Comparison of ENCODE assay signal across 23 cellular contexts in the genomic region with DNA sequence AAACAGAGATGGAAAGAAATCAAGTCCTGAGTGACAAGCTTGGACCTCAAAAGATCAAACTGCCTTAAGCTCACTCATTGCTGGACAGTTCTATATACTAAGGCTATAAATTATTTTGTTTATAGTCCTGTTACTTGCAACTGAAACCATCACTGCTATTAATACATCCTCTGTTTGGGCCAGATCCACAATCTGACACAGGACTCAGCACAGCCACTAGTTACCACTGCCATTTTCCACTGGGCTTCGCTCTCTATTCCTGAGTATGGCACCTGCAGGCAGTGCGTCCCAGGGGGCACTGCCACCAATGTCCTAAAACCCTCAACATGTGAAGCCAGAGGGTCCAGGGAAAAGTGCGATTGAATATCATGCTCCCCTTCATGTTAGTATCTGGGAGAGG. TPM values are rescaled to one million over a fixed set of nuclear protein-coding genes. Genes with fewer than 3 reads are reported as not detected.
DNase-seq lines count a peak whose midpoint lies in the region; TF ChIP-seq lines count a peak whose summit lies in the region.
"Had no signal": no experiment of that assay in that cellular context is flagged by ENCODE, and none has a peak within 500 bp of the region (broad histone marks: within the 10 kb centered on the region; RNA-seq: fewer than 3 reads in every experiment).

No MANE protein-coding gene starts in this region.

- H3K4me1 Mint-ChIP-seq in endodermal cell: no peaks in the 10 kb centered on the region

- H3K4me1 ChIP-seq in endodermal cell (ENCODE audit: control insufficient read depth, insufficient read depth, low read length) (no peaks in the 10 kb centered on the region), prostate gland (replicated peaks) (no peaks in the 10 kb centered on the region)

- no peak for TF ChIP-seq RAD21 in Ishikawa (IDR thresholded peaks at IDR 0.05; ENCODE audit: low read depth)

- no peak overlapping the region for H3K9ac ChIP-seq in endodermal cell (ENCODE audit: extremely low read depth, low read length, poor library complexity, severe bottlenecking)
- H3K9ac ChIP-seq: SK-N-SH had no signal

- TF ChIP-seq POLR2A in prostate gland (IDR thresholded peaks at IDR 0.05): no peak

- intact Hi-C loops in prostate gland (cut with DNase I): no loop called here

- H3K27me3 ChIP-seq in endodermal cell (ENCODE audit: control insufficient read depth, insufficient read depth, low read length, poor library complexity, severe bottlenecking) (no peaks in the 10 kb centered on the region), prostate gland (replicated peaks; ENCODE audit: insufficient read depth) (no peaks in the 10 kb centered on the region)

- 93 to 100% methylated on average over 1 to 3 of the region's 3 CpGs for WGBS in endodermal cell (ENCODE audit: insufficient coverage in 1 of 2, insufficient read length in 1 of 2), 2 experiments
- 92% methylated on average over 3 of the region's 3 CpGs for WGBS in prostate gland

- H3K9me3 Mint-ChIP-seq in endodermal cell: no peaks in the 10 kb centered on the region
- H3K9me3 Mint-ChIP-seq: CD8-positive, alpha-beta T cell had no signal

- no peak for TF ChIP-seq EP300 in Ishikawa (IDR thresholded peaks at IDR 0.05; ENCODE audit: borderline replicate concordance)

- H3K9me3 ChIP-seq in endodermal cell (ENCODE audit: control insufficient read depth, low read length) (no peaks in the 10 kb centered on the region), prostate gland (no peaks in the 10 kb centered on the region)
- H3K9me3 ChIP-seq: SK-N-SH had no signal

- H3K4me3 Mint-ChIP-seq in endodermal cell: no peak overlapping the region
- H3K4me3 Mint-ChIP-seq: CD8-positive, alpha-beta T cell had no signal

- no peak overlapping the region for H3K4me3 ChIP-seq in endodermal cell (ENCODE audit: low read length)
- H3K4me3 ChIP-seq in prostate gland: no peak overlapping the region
- H3K4me3 ChIP-seq: GM12878, PC-9 had no signal

- DNase-seq in NCI-H146 (lab: John Stamatoyannopoulos, UW) (peak; percentile 62), NCI-H146 treated with DMSO at 0.1 percent for 48 hours (lab: John Stamatoyannopoulos, UW; ENCODE audit: unreplicated experiment) (no peak), endodermal cell (peak; percentile 18), prostate gland (ENCODE audit: low spot score) (peak; percentile 0), NCI-H526 (lab: John Stamatoyannopoulos, UW) (no peak), amniotic stem cell (lab: John Stamatoyannopoulos, UW) (no peak)
- DNase-seq: AML-193; C1 segment of cervical spinal cord; CD8-positive, alpha-beta T cell; DND-41; H7; KBM-7; MM.1S; NCI-H1048; NCI-H2227 treated with DMSO at 0.1 percent for 48 hours; NCI-H524; PC-9; RPMI8226; SIG-M5; SK-N-SH had no signal

- TF ChIP-seq CTCF in endodermal cell (conservative IDR thresholded peaks at IDR 0.05) (no peak), prostate gland (IDR thresholded peaks at IDR 0.05) (no peak)

- no peaks in the 10 kb centered on the region for H3K36me3 Mint-ChIP-seq in endodermal cell (ENCODE audit: low read depth)
- H3K36me3 Mint-ChIP-seq: CD8-positive, alpha-beta T cell had no signal

- H3K36me3 ChIP-seq in endodermal cell (ENCODE audit: control insufficient read depth, insufficient read depth, low read length): no peaks in the 10 kb centered on the region
- H3K36me3 ChIP-seq in prostate gland: no peaks in the 10 kb centered on the region

- H3K27ac Mint-ChIP-seq in endodermal cell: no peak overlapping the region
- H3K27ac Mint-ChIP-seq: CD8-positive, alpha-beta T cell had no signal

- peaks cover 2% of the 10 kb centered on the region for H3K27me3 Mint-ChIP-seq in endodermal cell (ENCODE audit: insufficient read depth)

- H3K27ac ChIP-seq in endodermal cell (ENCODE audit: low read depth, low read length) (no peak overlapping the region), prostate gland (no peak overlapping the region)
- H3K27ac ChIP-seq: HL-60, PC-9 had no signal

TF ChIP-seq in Ishikawa, 13 proteins besides CTCF, POLR2A, EP300 and RAD21:
- TF ChIP-seq, protein P1, sequence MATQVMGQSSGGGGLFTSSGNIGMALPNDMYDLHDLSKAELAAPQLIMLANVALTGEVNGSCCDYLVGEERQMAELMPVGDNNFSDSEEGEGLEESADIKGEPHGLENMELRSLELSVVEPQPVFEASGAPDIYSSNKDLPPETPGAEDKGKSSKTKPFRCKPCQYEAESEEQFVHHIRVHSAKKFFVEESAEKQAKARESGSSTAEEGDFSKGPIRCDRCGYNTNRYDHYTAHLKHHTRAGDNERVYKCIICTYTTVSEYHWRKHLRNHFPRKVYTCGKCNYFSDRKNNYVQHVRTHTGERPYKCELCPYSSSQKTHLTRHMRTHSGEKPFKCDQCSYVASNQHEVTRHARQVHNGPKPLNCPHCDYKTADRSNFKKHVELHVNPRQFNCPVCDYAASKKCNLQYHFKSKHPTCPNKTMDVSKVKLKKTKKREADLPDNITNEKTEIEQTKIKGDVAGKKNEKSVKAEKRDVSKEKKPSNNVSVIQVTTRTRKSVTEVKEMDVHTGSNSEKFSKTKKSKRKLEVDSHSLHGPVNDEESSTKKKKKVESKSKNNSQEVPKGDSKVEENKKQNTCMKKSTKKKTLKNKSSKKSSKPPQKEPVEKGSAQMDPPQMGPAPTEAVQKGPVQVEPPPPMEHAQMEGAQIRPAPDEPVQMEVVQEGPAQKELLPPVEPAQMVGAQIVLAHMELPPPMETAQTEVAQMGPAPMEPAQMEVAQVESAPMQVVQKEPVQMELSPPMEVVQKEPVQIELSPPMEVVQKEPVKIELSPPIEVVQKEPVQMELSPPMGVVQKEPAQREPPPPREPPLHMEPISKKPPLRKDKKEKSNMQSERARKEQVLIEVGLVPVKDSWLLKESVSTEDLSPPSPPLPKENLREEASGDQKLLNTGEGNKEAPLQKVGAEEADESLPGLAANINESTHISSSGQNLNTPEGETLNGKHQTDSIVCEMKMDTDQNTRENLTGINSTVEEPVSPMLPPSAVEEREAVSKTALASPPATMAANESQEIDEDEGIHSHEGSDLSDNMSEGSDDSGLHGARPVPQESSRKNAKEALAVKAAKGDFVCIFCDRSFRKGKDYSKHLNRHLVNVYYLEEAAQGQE (IDR thresholded peaks at IDR 0.05; ENCODE audit: low read depth): 0 out of 2 replicates have a peak, but pooled peaks have one; percentile 13
- TF ChIP-seq FOXM1 (IDR thresholded peaks at IDR 0.05; ENCODE audit: borderline replicate concordance, low read depth): no peak
- TF ChIP-seq ZBTB7A (IDR thresholded peaks at IDR 0.05; ENCODE audit: low read depth): no peak

RNA-seq across cellular contexts. Expression of a gene that starts 52.3 kb away (rescaled TPM):
- total RNA-seq in endodermal cell: under 1 TPM; 0.09 to 0.91 TPM
- 8.0 TPM for polyA plus RNA-seq in endodermal cell (2013, experiment 1 of 2)
- 7.7 TPM for polyA plus RNA-seq in endodermal cell (2013, experiment 2 of 2)
- 10 to 100 TPM in 1 of 2 donors, under 1 TPM in 1; 0.91 to 68.2 TPM for total RNA-seq in prostate gland
- total RNA-seq: CD8-positive, alpha-beta T cell; GM12878 had no signal
- polyA plus RNA-seq: GM12878 had no signal

Comparison
In these comparisons a context has a peak if more than half of its experiments do, and no peak if none do; other contexts are left out.
1. DNase-seq: peak in NCI-H146 (single experiment), endodermal cell (single experiment) and prostate gland (single experiment); none in NCI-H146 treated with DMSO at 0.1 percent for 48 hours (single experiment), NCI-H526 (0 of 2) and amniotic stem cell (single experiment).